Comparison of ENCODE assay signal across 1 cellular context in genomic region chr12:50764116-50764860, GRCh38.
TF ChIP-seq lines count a peak whose summit lies in the region.

No MANE protein-coding gene starts in this region.

TF ChIP-seq in HepG2, 621 proteins besides CTCF, POLR2A, EP300 and RAD21 (continued from another document and continues in another):
- TF ChIP-seq, protein P1, sequence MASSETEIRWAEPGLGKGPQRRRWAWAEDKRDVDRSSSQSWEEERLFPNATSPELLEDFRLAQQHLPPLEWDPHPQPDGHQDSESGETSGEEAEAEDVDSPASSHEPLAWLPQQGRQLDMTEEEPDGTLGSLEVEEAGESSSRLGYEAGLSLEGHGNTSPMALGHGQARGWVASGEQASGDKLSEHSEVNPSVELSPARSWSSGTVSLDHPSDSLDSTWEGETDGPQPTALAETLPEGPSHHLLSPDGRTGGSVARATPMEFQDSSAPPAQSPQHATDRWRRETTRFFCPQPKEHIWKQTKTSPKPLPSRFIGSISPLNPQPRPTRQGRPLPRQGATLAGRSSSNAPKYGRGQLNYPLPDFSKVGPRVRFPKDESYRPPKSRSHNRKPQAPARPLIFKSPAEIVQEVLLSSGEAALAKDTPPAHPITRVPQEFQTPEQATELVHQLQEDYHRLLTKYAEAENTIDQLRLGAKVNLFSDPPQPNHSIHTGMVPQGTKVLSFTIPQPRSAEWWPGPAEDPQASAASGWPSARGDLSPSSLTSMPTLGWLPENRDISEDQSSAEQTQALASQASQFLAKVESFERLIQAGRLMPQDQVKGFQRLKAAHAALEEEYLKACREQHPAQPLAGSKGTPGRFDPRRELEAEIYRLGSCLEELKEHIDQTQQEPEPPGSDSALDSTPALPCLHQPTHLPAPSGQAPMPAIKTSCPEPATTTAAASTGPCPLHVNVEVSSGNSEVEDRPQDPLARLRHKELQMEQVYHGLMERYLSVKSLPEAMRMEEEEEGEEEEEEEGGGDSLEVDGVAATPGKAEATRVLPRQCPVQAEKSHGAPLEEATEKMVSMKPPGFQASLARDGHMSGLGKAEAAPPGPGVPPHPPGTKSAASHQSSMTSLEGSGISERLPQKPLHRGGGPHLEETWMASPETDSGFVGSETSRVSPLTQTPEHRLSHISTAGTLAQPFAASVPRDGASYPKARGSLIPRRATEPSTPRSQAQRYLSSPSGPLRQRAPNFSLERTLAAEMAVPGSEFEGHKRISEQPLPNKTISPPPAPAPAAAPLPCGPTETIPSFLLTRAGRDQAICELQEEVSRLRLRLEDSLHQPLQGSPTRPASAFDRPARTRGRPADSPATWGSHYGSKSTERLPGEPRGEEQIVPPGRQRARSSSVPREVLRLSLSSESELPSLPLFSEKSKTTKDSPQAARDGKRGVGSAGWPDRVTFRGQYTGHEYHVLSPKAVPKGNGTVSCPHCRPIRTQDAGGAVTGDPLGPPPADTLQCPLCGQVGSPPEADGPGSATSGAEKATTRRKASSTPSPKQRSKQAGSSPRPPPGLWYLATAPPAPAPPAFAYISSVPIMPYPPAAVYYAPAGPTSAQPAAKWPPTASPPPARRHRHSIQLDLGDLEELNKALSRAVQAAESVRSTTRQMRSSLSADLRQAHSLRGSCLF (CRISPR knock-in tag; IDR thresholded peaks at IDR 0.05; ENCODE audit: borderline replicate concordance), result no peak
- TF ChIP-seq ZNF746 (CRISPR knock-in tag; IDR thresholded peaks at IDR 0.05) (peak; percentile 71; the same call in 1 of the 2 replicates), SUZ12 (IDR thresholded peaks at IDR 0.05; ENCODE audit: low read depth, low read length) (no peak), HES4 (CRISPR knock-in tag; IDR thresholded peaks at IDR 0.05; ENCODE audit: borderline replicate concordance) (no peak), AGO1 (IDR thresholded peaks at IDR 0.05; ENCODE audit: low read depth, low read length, poor library complexity, severe bottlenecking) (peak; percentile 32), IRX3 (CRISPR knock-in tag; IDR thresholded peaks at IDR 0.05; ENCODE audit: borderline replicate concordance, low read depth) (no peak), MAFK (conservative IDR thresholded peaks at IDR 0.05 in 1 of 2, IDR thresholded peaks at IDR 0.05 in 1 of 2; ENCODE audit: low read length in 2 of 2) (no peak), ZNF451 (CRISPR knock-in tag; IDR thresholded peaks at IDR 0.05) (no peak), NCOA2 (CRISPR knock-in tag; IDR thresholded peaks at IDR 0.05) (no peak), KDM3A (CRISPR knock-in tag; IDR thresholded peaks at IDR 0.05; ENCODE audit: low read depth) (no peak), ZNF782 (CRISPR knock-in tag; IDR thresholded peaks at IDR 0.05; ENCODE audit: borderline replicate concordance) (no peak), ZNF777 (CRISPR knock-in tag; IDR thresholded peaks at IDR 0.05) (peak; percentile 69; the same call in 1 of the 2 replicates), PAXIP1 (CRISPR knock-in tag; conservative IDR thresholded peaks at IDR 0.05) (peak; percentile 1; the same call in 1 of the 2 replicates), ZNF382 (CRISPR knock-in tag; IDR thresholded peaks at IDR 0.05; ENCODE audit: borderline replicate concordance) (no peak), ZNF567 (CRISPR knock-in tag; IDR thresholded peaks at IDR 0.05; ENCODE audit: borderline replicate concordance) (no peak), AHR (CRISPR knock-in tag; IDR thresholded peaks at IDR 0.05) (no peak), MXD4 (CRISPR knock-in tag; IDR thresholded peaks at IDR 0.05) (no peak), KMT2B (CRISPR knock-in tag; IDR thresholded peaks at IDR 0.05) (peak; percentile 20; the same call in 1 of the 2 replicates), JDP2 (CRISPR knock-in tag; IDR thresholded peaks at IDR 0.05; ENCODE audit: borderline replicate concordance) (no peak), ZNF33A (CRISPR knock-in tag; IDR thresholded peaks at IDR 0.05; ENCODE audit: borderline replicate concordance) (no peak), CENPX (CRISPR knock-in tag; IDR thresholded peaks at IDR 0.05) (no peak), ZNF3 (CRISPR knock-in tag; IDR thresholded peaks at IDR 0.05) (no peak), ZC3H13 (CRISPR knock-in tag; IDR thresholded peaks at IDR 0.05) (0 out of 2 replicates have a peak, but pooled peaks have one; percentile 40), ZBTB38 (CRISPR knock-in tag; IDR thresholded peaks at IDR 0.05) (no peak), ZNF552 (CRISPR knock-in tag; IDR thresholded peaks at IDR 0.05; ENCODE audit: borderline replicate concordance) (no peak), ZNF17 (CRISPR knock-in tag; IDR thresholded peaks at IDR 0.05) (no peak), IRF9 (CRISPR knock-in tag; IDR thresholded peaks at IDR 0.05; ENCODE audit: borderline replicate concordance) (no peak; the same call in 1 of the 2 replicates), ZNF362 (CRISPR knock-in tag; IDR thresholded peaks at IDR 0.05; ENCODE audit: borderline replicate concordance) (no peak), PITX1 (CRISPR knock-in tag; IDR thresholded peaks at IDR 0.05) (no peak), ZNF878 (CRISPR knock-in tag; IDR thresholded peaks at IDR 0.05) (no peak), BORCS8-MEF2B (CRISPR knock-in tag; IDR thresholded peaks at IDR 0.05) (no peak; the same call in 1 of the 2 replicates), MIXL1 (CRISPR knock-in tag; IDR thresholded peaks at IDR 0.05) (no peak), ZNF800 (CRISPR knock-in tag; IDR thresholded peaks at IDR 0.05) (0 out of 2 replicates have a peak, but pooled peaks have one; percentile 75), ZKSCAN5 (CRISPR knock-in tag; IDR thresholded peaks at IDR 0.05) (no peak), ZNF530 (CRISPR knock-in tag; IDR thresholded peaks at IDR 0.05; ENCODE audit: low read depth) (no peak), ZNF879 (CRISPR knock-in tag; IDR thresholded peaks at IDR 0.05) (no peak), ZNF709 (CRISPR knock-in tag; IDR thresholded peaks at IDR 0.05) (0 out of 2 replicates have a peak, but pooled peaks have one; percentile 47), ZNF124 (CRISPR knock-in tag; IDR thresholded peaks at IDR 0.05) (no peak), ZNF441 (CRISPR knock-in tag; IDR thresholded peaks at IDR 0.05; ENCODE audit: borderline replicate concordance) (0 out of 2 replicates have a peak, but pooled peaks have one; percentile 12), RCOR2 (CRISPR knock-in tag; IDR thresholded peaks at IDR 0.05) (no peak), ZBTB42 (CRISPR knock-in tag; IDR thresholded peaks at IDR 0.05) (no peak), SPEN (CRISPR knock-in tag; IDR thresholded peaks at IDR 0.05; ENCODE audit: low read depth) (no peak; the same call in 1 of the 2 replicates), MED13 (CRISPR knock-in tag; IDR thresholded peaks at IDR 0.05) (0 out of 2 replicates have a peak, but pooled peaks have one; percentile 40), JUND (CRISPR knock-in tag; IDR thresholded peaks at IDR 0.05) (no peak), SNAPC5 (CRISPR knock-in tag; IDR thresholded peaks at IDR 0.05; ENCODE audit: borderline replicate concordance) (no peak)
- TF ChIP-seq, protein P2, sequence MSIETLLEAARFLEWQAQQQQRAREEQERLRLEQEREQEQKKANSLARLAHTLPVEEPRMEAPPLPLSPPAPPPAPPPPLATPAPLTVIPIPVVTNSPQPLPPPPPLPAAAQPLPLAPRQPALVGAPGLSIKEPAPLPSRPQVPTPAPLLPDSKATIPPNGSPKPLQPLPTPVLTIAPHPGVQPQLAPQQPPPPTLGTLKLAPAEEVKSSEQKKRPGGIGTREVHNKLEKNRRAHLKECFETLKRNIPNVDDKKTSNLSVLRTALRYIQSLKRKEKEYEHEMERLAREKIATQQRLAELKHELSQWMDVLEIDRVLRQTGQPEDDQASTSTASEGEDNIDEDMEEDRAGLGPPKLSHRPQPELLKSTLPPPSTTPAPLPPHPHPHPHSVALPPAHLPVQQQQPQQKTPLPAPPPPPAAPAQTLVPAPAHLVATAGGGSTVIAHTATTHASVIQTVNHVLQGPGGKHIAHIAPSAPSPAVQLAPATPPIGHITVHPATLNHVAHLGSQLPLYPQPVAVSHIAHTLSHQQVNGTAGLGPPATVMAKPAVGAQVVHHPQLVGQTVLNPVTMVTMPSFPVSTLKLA (IDR thresholded peaks at IDR 0.05), result no peak
- TF ChIP-seq, protein P3, sequence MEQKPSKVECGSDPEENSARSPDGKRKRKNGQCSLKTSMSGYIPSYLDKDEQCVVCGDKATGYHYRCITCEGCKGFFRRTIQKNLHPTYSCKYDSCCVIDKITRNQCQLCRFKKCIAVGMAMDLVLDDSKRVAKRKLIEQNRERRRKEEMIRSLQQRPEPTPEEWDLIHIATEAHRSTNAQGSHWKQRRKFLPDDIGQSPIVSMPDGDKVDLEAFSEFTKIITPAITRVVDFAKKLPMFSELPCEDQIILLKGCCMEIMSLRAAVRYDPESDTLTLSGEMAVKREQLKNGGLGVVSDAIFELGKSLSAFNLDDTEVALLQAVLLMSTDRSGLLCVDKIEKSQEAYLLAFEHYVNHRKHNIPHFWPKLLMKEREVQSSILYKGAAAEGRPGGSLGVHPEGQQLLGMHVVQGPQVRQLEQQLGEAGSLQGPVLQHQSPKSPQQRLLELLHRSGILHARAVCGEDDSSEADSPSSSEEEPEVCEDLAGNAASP (CRISPR knock-in tag; IDR thresholded peaks at IDR 0.05; ENCODE audit: borderline replicate concordance), result no peak
- TF ChIP-seq, protein P4, sequence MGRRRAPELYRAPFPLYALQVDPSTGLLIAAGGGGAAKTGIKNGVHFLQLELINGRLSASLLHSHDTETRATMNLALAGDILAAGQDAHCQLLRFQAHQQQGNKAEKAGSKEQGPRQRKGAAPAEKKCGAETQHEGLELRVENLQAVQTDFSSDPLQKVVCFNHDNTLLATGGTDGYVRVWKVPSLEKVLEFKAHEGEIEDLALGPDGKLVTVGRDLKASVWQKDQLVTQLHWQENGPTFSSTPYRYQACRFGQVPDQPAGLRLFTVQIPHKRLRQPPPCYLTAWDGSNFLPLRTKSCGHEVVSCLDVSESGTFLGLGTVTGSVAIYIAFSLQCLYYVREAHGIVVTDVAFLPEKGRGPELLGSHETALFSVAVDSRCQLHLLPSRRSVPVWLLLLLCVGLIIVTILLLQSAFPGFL (CRISPR knock-in tag; IDR thresholded peaks at IDR 0.05), result 0 out of 2 replicates have a peak, but pooled peaks have one; percentile 50
- TF ChIP-seq, protein P5, sequence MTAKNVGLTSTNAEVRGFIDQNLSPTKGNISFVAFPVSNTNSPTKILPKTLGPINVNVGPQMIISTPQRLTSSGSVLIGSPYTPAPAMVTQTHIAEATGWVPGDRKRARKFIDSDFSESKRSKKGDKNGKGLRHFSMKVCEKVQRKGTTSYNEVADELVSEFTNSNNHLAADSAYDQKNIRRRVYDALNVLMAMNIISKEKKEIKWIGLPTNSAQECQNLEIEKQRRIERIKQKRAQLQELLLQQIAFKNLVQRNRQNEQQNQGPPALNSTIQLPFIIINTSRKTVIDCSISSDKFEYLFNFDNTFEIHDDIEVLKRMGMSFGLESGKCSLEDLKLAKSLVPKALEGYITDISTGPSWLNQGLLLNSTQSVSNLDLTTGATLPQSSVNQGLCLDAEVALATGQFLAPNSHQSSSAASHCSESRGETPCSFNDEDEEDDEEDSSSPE (CRISPR knock-in tag; IDR thresholded peaks at IDR 0.05), result no peak
